In the genomic region with DNA sequence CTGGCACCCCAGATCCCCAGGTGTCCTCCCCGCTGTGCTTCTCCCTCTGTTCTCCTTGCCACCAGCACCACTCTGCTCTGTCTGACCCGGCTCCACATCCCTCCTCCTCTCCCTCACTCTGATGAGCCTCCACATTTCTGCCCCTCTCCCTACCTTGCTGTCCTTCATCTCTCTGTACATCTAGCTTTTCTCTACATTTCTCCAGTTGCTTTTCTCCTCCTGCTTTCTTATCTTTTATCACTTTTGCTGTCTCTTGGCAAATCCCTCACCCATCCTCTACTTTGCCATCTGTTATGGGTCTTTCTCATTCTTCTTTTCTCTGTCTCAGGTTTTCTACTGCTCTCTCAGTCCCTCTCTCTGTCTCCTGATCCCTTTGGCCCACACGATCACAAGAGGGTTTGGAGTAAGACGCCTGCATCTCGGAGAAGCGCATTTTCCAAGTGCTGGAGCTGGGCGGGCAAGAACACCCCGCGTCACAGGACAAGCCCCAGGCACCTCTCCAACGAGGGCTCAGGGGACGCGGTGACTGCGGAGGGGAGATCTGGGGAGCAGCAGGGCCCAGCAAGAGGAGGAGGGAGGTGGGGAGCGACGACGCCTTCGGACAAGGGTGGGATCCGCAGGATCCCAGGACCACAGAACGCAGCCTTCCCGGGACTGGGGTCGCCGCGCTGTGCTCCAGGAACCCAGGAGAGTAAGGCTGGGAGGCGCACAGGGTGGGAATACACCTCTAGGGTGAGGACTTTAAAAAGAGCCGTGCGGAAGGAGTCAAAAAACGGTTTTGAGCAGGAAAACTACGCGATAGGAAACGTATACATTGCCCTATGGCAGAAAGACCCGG, we compare ENCODE assay signal across 8 cellular contexts. TPM values are rescaled to one million over a fixed set of nuclear protein-coding genes. Genes with fewer than 3 reads are reported as not detected.
DNase-seq lines count a peak whose midpoint lies in the region; ATAC-seq, FAIRE-seq and TF ChIP-seq lines count a peak whose summit lies in the region.
"Not testable (repeated sequence)": the region's sequence is repeated elsewhere in the genome, so short reads cannot be mapped to it uniquely, and the experiment has no call there.

No MANE protein-coding gene starts in this region.

- not testable (repeated sequence) for DNase-seq in GM12865 (ENCODE audit: low read depth); pancreas; aorta
- DNase-seq in NCI-H2227 (lab: John Stamatoyannopoulos, UW; ENCODE audit: unreplicated experiment) (peak; percentile 61), islet precursor cell (peak; percentile 50)
- DNase-seq in activated T-cell treated with anti-CD3 and anti-CD28 coated beads, Interleukin-2, amount 50 U/mL, for 1 hour = peak; percentile 18

- ATAC-seq in HG02885 (IDR thresholded peaks at IDR 0.05; ENCODE audit: poor library complexity, unreplicated experiment) = peak; percentile 7
- ATAC-seq in pancreas = peak; percentile 20 to 54 (median 49)
- peak; percentile 52 for ATAC-seq in aorta (ENCODE audit: low FRiP score)

- intact Hi-C loops in pancreas (cut with DNase I); aorta (cut with DNase I): not testable (repeated sequence)

- not testable (repeated sequence) for FAIRE-seq in pancreas (lab: Jason Lieb, UNC)

- not testable (repeated sequence) for H3K9me3 ChIP-seq in ectodermal cell (ENCODE audit: control insufficient read depth, low read length); pancreas; aorta (ENCODE audit: control insufficient read depth, low read length)

- H3K4me3 ChIP-seq in GM12865 (ENCODE audit: low read depth, low read length) = peak overlapping the region; percentile 86
- peak overlapping the region; percentile 66 for H3K4me3 ChIP-seq in ectodermal cell (ENCODE audit: insufficient read depth, low read depth, low read length)
- H3K4me3 ChIP-seq in pancreas = peak overlapping the region; percentile 44 to 70 (median 60)
- H3K4me3 ChIP-seq in aorta (ENCODE audit: low read length in 2 of 2) = peak overlapping the region in 1 of 2 donors; percentile 75

- H3K36me3 ChIP-seq in ectodermal cell (ENCODE audit: control insufficient read depth, insufficient read depth, low read length); pancreas; aorta (ENCODE audit: control insufficient read depth in 1 of 2, insufficient read depth in 2 of 2, low read length in 1 of 2): not testable (repeated sequence)

- WGBS in ectodermal cell, 2 experiments = 3% methylated on average over 27 to 30 of the region's 31 CpGs
- 1 to 4% methylated on average over 24 of the region's 31 CpGs for WGBS in pancreas, 2 donors
- 2 to 4% methylated on average over 24 to 25 of the region's 31 CpGs for WGBS in aorta, 2 donors

- not testable (repeated sequence) for H3K4me1 ChIP-seq in ectodermal cell (ENCODE audit: control insufficient read depth, insufficient read depth, low read length); pancreas; aorta (ENCODE audit: control insufficient read depth in 1 of 2, insufficient read depth in 2 of 2, low read length in 2 of 2)

- not testable (repeated sequence) for TF ChIP-seq CTCF in GM12865 (IDR thresholded peaks at IDR 0.05; ENCODE audit: insufficient read depth, low read depth, low read length, missing control alignments); pancreas (IDR thresholded peaks at IDR 0.05)

- not testable (repeated sequence) for H3K27me3 ChIP-seq in ectodermal cell (ENCODE audit: control insufficient read depth, insufficient read depth, low read length, poor library complexity, severe bottlenecking); pancreas; aorta (ENCODE audit: control insufficient read depth in 1 of 2, insufficient read depth in 2 of 2, low read length in 1 of 2)

- H3K27ac ChIP-seq in ectodermal cell (ENCODE audit: insufficient read depth, low read depth, low read length, poor library complexity, severe bottlenecking); aorta (ENCODE audit: low read depth in 1 of 2, low read length in 2 of 2): not testable (repeated sequence)
- H3K27ac ChIP-seq in pancreas = peak overlapping the region in 3 of 4 donors; percentile 20 to 70 (median 26)

RNA-seq across cellular contexts. Expression of a gene that starts 0.7 kb away (rescaled TPM):
- polyA plus RNA-seq in ectodermal cell (2013, experiment 1 of 4) = 28.2 TPM
- 28.2 TPM for polyA plus RNA-seq in ectodermal cell (2013, experiment 2 of 4)
- polyA plus RNA-seq in ectodermal cell (2013, experiment 3 of 4) = 17.7 TPM
- polyA plus RNA-seq in ectodermal cell (2013, experiment 4 of 4) = 20.2 TPM
- 10 to 100 TPM in 2 of 6 donors, 1 to 10 TPM in 4; 7.0 to 14.7 (median 8.5) TPM for total RNA-seq in pancreas
- 10 to 100 TPM in 1 of 2 donors, 1 to 10 TPM in 1; 6.5 to 10.0 TPM for polyA plus RNA-seq in pancreas
- 10 to 100 TPM; 10.5 to 13.4 TPM for total RNA-seq in aorta
- 10 to 100 TPM in 1 of 2 donors, 1 to 10 TPM in 1; 7.9 to 12.1 TPM for polyA plus RNA-seq in aorta

RNA-seq across cellular contexts. Expression of a gene that starts 35.3 kb away (rescaled TPM):
- polyA plus RNA-seq in ectodermal cell (2013, experiment 1 of 4) = 17.0 TPM
- 18.7 TPM for polyA plus RNA-seq in ectodermal cell (2013, experiment 2 of 4)
- 16.2 TPM for polyA plus RNA-seq in ectodermal cell (2013, experiment 3 of 4)
- polyA plus RNA-seq in ectodermal cell (2013, experiment 4 of 4) = 13.9 TPM
- total RNA-seq in pancreas = 10 to 100 TPM in 1 of 6 donors, 1 to 10 TPM in 5; 4.9 to 13.5 (median 7.1) TPM
- polyA plus RNA-seq in pancreas = 1 to 10 TPM; 2.3 to 2.8 TPM
- total RNA-seq in aorta = 10 to 100 TPM; 11.9 to 14.0 TPM
- 1 to 10 TPM; 1.3 to 8.0 TPM for polyA plus RNA-seq in aorta

RNA-seq across cellular contexts. Expression of a gene that starts 40.7 kb away (rescaled TPM):
- 18.8 TPM for polyA plus RNA-seq in ectodermal cell (2013, experiment 1 of 4)
- 26.6 TPM for polyA plus RNA-seq in ectodermal cell (2013, experiment 2 of 4)
- 14.7 TPM for polyA plus RNA-seq in ectodermal cell (2013, experiment 3 of 4)
- polyA plus RNA-seq in ectodermal cell (2013, experiment 4 of 4) = 17.2 TPM
- total RNA-seq in pancreas (10 to 100 TPM in 1 of 6 donors, 1 to 10 TPM in 5; 2.8 to 21.3 (median 6.4) TPM), aorta (10 to 100 TPM in 1 of 2 donors, 1 to 10 TPM in 1; 6.6 to 11.7 TPM)
- polyA plus RNA-seq in pancreas (1 to 10 TPM; 3.6 to 7.3 TPM), aorta (1 to 10 TPM in 1 of 2 donors, not detected in 1; 8.6 TPM)
